30 cellular contexts compared by ENCODE assay signal in the genomic region with DNA sequence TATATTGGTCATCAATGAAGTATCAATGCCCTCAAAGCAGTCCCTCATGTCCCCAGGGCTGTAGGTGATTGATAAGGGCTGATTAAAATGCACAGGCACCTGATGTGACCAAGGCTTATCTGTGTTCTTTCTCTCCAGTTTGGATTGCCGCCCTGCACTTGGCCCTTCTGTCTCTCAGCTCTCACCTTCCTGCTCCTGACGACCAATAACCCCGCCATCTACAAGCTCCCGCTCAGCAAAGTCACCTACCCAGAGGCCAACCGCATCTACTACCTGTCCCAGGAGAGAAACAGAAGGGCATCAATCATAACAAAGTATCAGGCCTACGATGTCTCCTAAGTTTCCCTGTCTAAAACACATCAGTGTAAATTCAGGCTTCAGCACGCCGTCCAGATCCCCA. TPM values are rescaled to one million over a fixed set of nuclear protein-coding genes. Genes with fewer than 3 reads are reported as not detected.
"Had no signal": no experiment of that assay in that cellular context is flagged by ENCODE, and none has a peak within 500 bp of the region (broad histone marks: within the 10 kb centered on the region; RNA-seq: fewer than 3 reads in every experiment).

No MANE protein-coding gene starts in this region.

- H3K27ac Mint-ChIP-seq: naive thymus-derived CD8-positive, alpha-beta T cell; nephron; stimulated activated naive CD8-positive, alpha-beta T cell treated with anti-CD3 and anti-CD28 coated beads, Interleukin-15, Interleukin-2, amounts not matched to agents 100 ng/mL and 50 ng/mL, for 24 hours had no signal

- H3K9me3 ChIP-seq: left lung, lower lobe of right lung, pancreas, prostate gland, suprapubic skin, thoracic aorta, tibial artery, uterus had no signal

- H3K9me3 Mint-ChIP-seq: immature natural killer cell; nephron; neural crest cell; stimulated activated naive CD8-positive, alpha-beta T cell treated with anti-CD3 and anti-CD28 coated beads, Interleukin-15, Interleukin-2, amounts not matched to agents 100 ng/mL and 50 ng/mL, for 24 hours had no signal

- H3K36me3 Mint-ChIP-seq: naive thymus-derived CD8-positive, alpha-beta T cell had no signal

- ATAC-seq: left colon; naive thymus-derived CD8-positive, alpha-beta T cell; pancreas; right cardiac atrium; sciatic nerve had no signal

- H3K27me3 ChIP-seq: left lung, pancreas, suprapubic skin, tibial artery, uterus had no signal

- DNase-seq: hypothalamus; immature natural killer cell; kidney; left colon; left lung; lower lobe of right lung; mammary epithelial cell; mesenchymal stem cell; naive thymus-derived CD8-positive, alpha-beta T cell; occipital lobe; pancreas; posterior cingulate gyrus; retina; right cardiac atrium; stimulated activated CD4-positive, alpha-beta T cell treated with anti-CD3 and anti-CD28 coated beads, Interleukin-12 subunit alpha, Interleukin-12 subunit beta, amount 100 ng/mL, for 4 hours; stimulated activated CD4-positive, alpha-beta T cell treated with anti-CD3 and anti-CD28 coated beads, Interleukin-15, amount 100 ng/mL, for 24 hours; stimulated activated CD4-positive, alpha-beta T cell treated with anti-CD3 and anti-CD28 coated beads, Interleukin-2, amount 100 ng/mL, for 24 hours; stimulated activated CD4-positive, alpha-beta T cell treated with anti-CD3 and anti-CD28 coated beads, Interleukin-4, amount 100 ng/mL, for 1 hour; stimulated activated naive CD4-positive, alpha-beta T cell; tibial artery; trophoblast cell; uterus had no signal

- H3K4me3 Mint-ChIP-seq: immature natural killer cell; naive thymus-derived CD8-positive, alpha-beta T cell; nephron; neural crest cell; stimulated activated naive CD8-positive, alpha-beta T cell treated with anti-CD3 and anti-CD28 coated beads, Interleukin-15, Interleukin-2, amounts not matched to agents 100 ng/mL and 50 ng/mL, for 24 hours had no signal

- H3K27ac ChIP-seq: left lung, lower lobe of right lung, pancreas, prostate gland, skin epidermis, suprapubic skin, thoracic aorta, tibial artery, uterus had no signal

- H3K4me1 Mint-ChIP-seq: neural crest cell had no signal

- H3K4me1 ChIP-seq: lower lobe of right lung, pancreas, prostate gland, suprapubic skin, tibial artery, uterus had no signal

- H3K4me3 ChIP-seq: left lung, lower lobe of right lung, pancreas, prostate gland, skin epidermis, suprapubic skin, thoracic aorta, tibial artery, uterus had no signal

- H3K36me3 ChIP-seq: left lung, lower lobe of right lung, pancreas, prostate gland, suprapubic skin, thoracic aorta, tibial artery, uterus had no signal

RNA-seq across cellular contexts. Expression of a gene that starts 41.8 kb away (rescaled TPM):
- total RNA-seq: neural crest cell had no signal
